In the genomic region with DNA sequence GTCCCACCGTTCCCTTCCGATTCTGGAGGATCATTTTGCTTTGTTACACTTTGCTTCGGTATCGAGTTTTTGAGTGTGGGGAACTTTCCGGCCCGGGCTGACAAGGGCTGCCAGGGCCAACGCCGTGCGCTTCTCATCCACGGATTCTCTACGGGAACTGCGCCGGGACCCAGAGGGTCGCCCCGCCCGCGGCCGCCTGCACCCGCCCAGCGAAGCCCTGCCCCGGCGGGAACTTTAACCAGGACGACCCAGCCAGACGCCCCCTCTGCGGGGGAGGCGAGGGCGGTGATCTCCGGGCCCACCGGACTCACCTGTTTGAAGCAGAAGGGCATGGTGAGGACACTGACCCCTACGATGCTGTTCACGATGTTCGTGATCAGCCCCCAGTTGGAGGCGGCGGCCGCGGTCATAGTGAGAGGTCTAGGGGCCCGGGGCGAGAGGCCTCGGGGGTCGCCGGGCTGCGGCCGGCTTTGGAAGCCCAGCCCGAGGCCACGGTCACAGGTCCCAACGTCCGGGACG, we compare ENCODE assay signal across 7 cellular contexts. TPM values are rescaled to one million over a fixed set of nuclear protein-coding genes. Genes with fewer than 3 reads are reported as not detected.
DNase-seq lines count a peak whose midpoint lies in the region; ATAC-seq and TF ChIP-seq lines count a peak whose summit lies in the region.

No MANE protein-coding gene starts in this region.

- peak overlapping the region; percentile 86 for H3K27ac ChIP-seq in osteoblast (ENCODE audit: low read depth, low read length)

- CTCF ChIA-PET in activated CD4-positive, alpha-beta memory T cell treated with anti-CD3 and anti-CD28 coated beads for 36 hours (lab: Charles Lee): interaction anchor here (0.7 to 2.1 kb wide), 7 partner anchors 9 to 1459 kb away, joined by 3 to 7 read pairs (median 3); a partner anchor contains a TSS

- TF ChIP-seq CTCF in fibroblast of pulmonary artery (IDR thresholded peaks at IDR 0.05; ENCODE audit: low read length, missing control alignments): no peak
- TF ChIP-seq CTCF in osteoblast (IDR thresholded peaks at IDR 0.05; ENCODE audit: extremely low read depth, low read depth, low read length): no peak

- H3K79me2 ChIP-seq in osteoblast (ENCODE audit: insufficient read depth, low read length): peaks cover 55% of the 10 kb centered on the region

- H3K4me1 ChIP-seq in osteoblast (ENCODE audit: insufficient read depth, low read length): peaks cover 14% of the 10 kb centered on the region

- peaks cover 12% of the 10 kb centered on the region for H3K36me3 Mint-ChIP-seq in activated CD4-positive, alpha-beta memory T cell treated with anti-CD3 and anti-CD28 coated beads for 36 hours

- peaks cover 7% of the 10 kb centered on the region for H4K20me1 ChIP-seq in osteoblast (ENCODE audit: insufficient read depth, low read length)

- H3K36me3 ChIP-seq in osteoblast (ENCODE audit: insufficient read depth, low read length): no peaks in the 10 kb centered on the region

- DNase-seq in activated CD4-positive, alpha-beta memory T cell treated with anti-CD3 and anti-CD28 coated beads for 36 hours: peak; percentile 34
- peak; percentile 12 for DNase-seq in fibroblast of pulmonary artery (ENCODE audit: low read depth)
- peak; percentile 90 for DNase-seq in osteoblast (ENCODE audit: insufficient read length, low spot score, missing footprints)

- no peaks in the 10 kb centered on the region for H3K9me3 ChIP-seq in osteoblast (ENCODE audit: low read depth, low read length)

- peak overlapping the region; percentile 91 for H3K4me3 Mint-ChIP-seq in activated CD4-positive, alpha-beta memory T cell treated with anti-CD3 and anti-CD28 coated beads for 36 hours

- H3K4me2 ChIP-seq in osteoblast (ENCODE audit: insufficient read depth, low read length): peak overlapping the region; percentile 97

- no peaks in the 10 kb centered on the region for H3K27me3 ChIP-seq in osteoblast (ENCODE audit: insufficient read depth, low read length)

- POLR2A ChIA-PET in activated CD4-positive, alpha-beta memory T cell treated with anti-CD3 and anti-CD28 coated beads for 36 hours (lab: Charles Lee): interaction anchor here (1.3 to 1.4 kb wide), 2 partner anchors 72 to 190 kb away, joined by 4 read pairs; a partner anchor contains a TSS

- intact Hi-C loops in activated CD4-positive, alpha-beta memory T cell treated with anti-CD3 and anti-CD28 coated beads for 36 hours (cut with micrococcal nuclease): loop anchor here (2.0 to 5.0 kb wide), 3 partner anchors 42 to 190 kb away; a partner anchor contains a TSS

- no peaks in the 10 kb centered on the region for H3K27me3 Mint-ChIP-seq in activated CD4-positive, alpha-beta memory T cell treated with anti-CD3 and anti-CD28 coated beads for 36 hours

- ATAC-seq in GM18868 (IDR thresholded peaks at IDR 0.05; ENCODE audit: unreplicated experiment): peak; percentile 5
- ATAC-seq in HG03159 (IDR thresholded peaks at IDR 0.05; ENCODE audit: unreplicated experiment): peak; percentile 14
- ATAC-seq in HG03196 (IDR thresholded peaks at IDR 0.05; ENCODE audit: unreplicated experiment): no peak
- no peak for ATAC-seq in HG03175 (IDR thresholded peaks at IDR 0.05; ENCODE audit: unreplicated experiment)

- peaks cover 43% of the 10 kb centered on the region for H3K4me1 Mint-ChIP-seq in activated CD4-positive, alpha-beta memory T cell treated with anti-CD3 and anti-CD28 coated beads for 36 hours (ENCODE audit: low read depth)

- peak overlapping the region; percentile 97 for H2AFZ ChIP-seq in osteoblast (ENCODE audit: low read length)

- no peaks in the 10 kb centered on the region for H3K9me3 Mint-ChIP-seq in activated CD4-positive, alpha-beta memory T cell treated with anti-CD3 and anti-CD28 coated beads for 36 hours

- H3K4me3 ChIP-seq in fibroblast of pulmonary artery (replicated peaks; ENCODE audit: low read depth, low read length) (peak overlapping the region; percentile 80), osteoblast (ENCODE audit: insufficient read depth, low read length) (peak overlapping the region; percentile 91)

- peak overlapping the region; percentile 85 for H3K27ac Mint-ChIP-seq in activated CD4-positive, alpha-beta memory T cell treated with anti-CD3 and anti-CD28 coated beads for 36 hours

RNA-seq across cellular contexts. Expression of a gene that starts 0.5 kb away (rescaled TPM):
- 10 to 100 TPM; 60.7 to 60.9 TPM for total RNA-seq in activated CD4-positive, alpha-beta memory T cell treated with anti-CD3 and anti-CD28 coated beads for 36 hours
- 85.5 and 92.6 TPM in 2 replicates for total RNA-seq in osteoblast

RNA-seq across cellular contexts. Expression of a gene that starts 55.5 kb away (rescaled TPM):
- 10 to 100 TPM; 49.8 to 55.9 TPM for total RNA-seq in activated CD4-positive, alpha-beta memory T cell treated with anti-CD3 and anti-CD28 coated beads for 36 hours
- 19.9 and 28.0 TPM in 2 replicates for total RNA-seq in osteoblast

RNA-seq across cellular contexts. Expression of a gene that starts 55.7 kb away (rescaled TPM):
- total RNA-seq in activated CD4-positive, alpha-beta memory T cell treated with anti-CD3 and anti-CD28 coated beads for 36 hours: 10 to 100 TPM; 20.0 to 24.6 TPM
- 16.6 and 18.0 TPM in 2 replicates for total RNA-seq in osteoblast

Comparison
In these comparisons a context has a peak if more than half of its experiments do, and no peak if none do; other contexts are left out.
1. ATAC-seq: peak in GM18868 (single experiment) and HG03159 (single experiment); none in HG03196 (single experiment) and HG03175 (single experiment).
2. DNase-seq: peak in every context shown above with its lines; median percentile 90 in osteoblast; 34 in activated CD4-positive, alpha-beta memory T cell treated with anti-CD3 and anti-CD28 coated beads for 36 hours; 12 in fibroblast of pulmonary artery.